ENCODE assay signal across 8 cellular contexts in genomic region chr12:94149781-94150482, GRCh38. TPM values are rescaled to one million over a fixed set of nuclear protein-coding genes. Genes with fewer than 3 reads are reported as not detected.
DNase-seq lines count a peak whose midpoint lies in the region; ATAC-seq, FAIRE-seq and TF ChIP-seq lines count a peak whose summit lies in the region.

No MANE protein-coding gene starts in this region.

- ATAC-seq in activated CD4-positive, alpha-beta T cell treated with anti-CD3 and anti-CD28 coated beads for 36 hours: no peak
- ATAC-seq in HG03045 (IDR thresholded peaks at IDR 0.05; ENCODE audit: unreplicated experiment) (peak; percentile 8), gastroesophageal sphincter (peak; percentile 34), pancreas (peak; percentile 22 to 48 (median 28)), GM18861 (IDR thresholded peaks at IDR 0.05; ENCODE audit: unreplicated experiment) (no peak), GM19324 (IDR thresholded peaks at IDR 0.05; ENCODE audit: low FRiP score, unreplicated experiment) (no peak)

- peaks cover 24% of the 10 kb centered on the region for H3K27me3 Mint-ChIP-seq in activated CD4-positive, alpha-beta T cell treated with anti-CD3 and anti-CD28 coated beads for 36 hours
- peaks cover 11% of the 10 kb centered on the region for H3K27me3 Mint-ChIP-seq in activated CD4-positive, alpha-beta memory T cell treated with anti-CD3 and anti-CD28 coated beads for 36 hours

- CTCF ChIA-PET in activated CD4-positive, alpha-beta T cell treated with anti-CD3 and anti-CD28 coated beads for 36 hours (lab: Charles Lee): interaction anchor here (0.6 to 1.1 kb wide), 8 partner anchors 16 to 729 kb away, joined by 3 to 4 read pairs (median 3); no protein-coding TSS in a partner anchor
- CTCF ChIA-PET in activated CD4-positive, alpha-beta memory T cell treated with anti-CD3 and anti-CD28 coated beads for 36 hours (lab: Charles Lee): interaction anchor here (1.1 to 2.9 kb wide), 11 partner anchors 8 to 380 kb away, joined by 3 to 14 read pairs (median 5); no protein-coding TSS in a partner anchor

- TF ChIP-seq CTCF in gastroesophageal sphincter (IDR thresholded peaks at IDR 0.05) (no peak), pancreas (IDR thresholded peaks at IDR 0.05) (no peak)

- TF ChIP-seq POLR2A in gastroesophageal sphincter (IDR thresholded peaks at IDR 0.05): no peak

- TF ChIP-seq EP300 in gastroesophageal sphincter (IDR thresholded peaks at IDR 0.05): no peak

- H3K9me3 ChIP-seq in gastroesophageal sphincter (no peaks in the 10 kb centered on the region), pancreas (no peaks in the 10 kb centered on the region)

- no peak for FAIRE-seq in pancreas (lab: Jason Lieb, UNC)

- H3K4me3 ChIP-seq in gastroesophageal sphincter: peak overlapping the region; percentile 41 to 63
- peak overlapping the region; percentile 26 to 54 (median 39) for H3K4me3 ChIP-seq in pancreas

- peaks cover 66% of the 10 kb centered on the region for H3K27me3 ChIP-seq in gastroesophageal sphincter
- H3K27me3 ChIP-seq in pancreas: peaks cover 0 to 14% (median 3%) of the 10 kb centered on the region in 4 donors

- H3K4me3 Mint-ChIP-seq in activated CD4-positive, alpha-beta T cell treated with anti-CD3 and anti-CD28 coated beads for 36 hours: peak overlapping the region; percentile 77
- peak overlapping the region; percentile 82 for H3K4me3 Mint-ChIP-seq in activated CD4-positive, alpha-beta memory T cell treated with anti-CD3 and anti-CD28 coated beads for 36 hours

- POLR2A ChIA-PET in activated CD4-positive, alpha-beta T cell treated with anti-CD3 and anti-CD28 coated beads for 36 hours (lab: Charles Lee): interaction anchor here (0.6 to 2.1 kb wide), 2 partner anchors 17 to 59 kb away, joined by 3 to 6 read pairs; no protein-coding TSS in a partner anchor
- POLR2A ChIA-PET in activated CD4-positive, alpha-beta memory T cell treated with anti-CD3 and anti-CD28 coated beads for 36 hours (lab: Charles Lee): interaction anchor here (0.5 to 1.5 kb wide), 7 partner anchors 15 to 230 kb away, joined by 3 to 5 read pairs (median 3); no protein-coding TSS in a partner anchor

- H3K27ac ChIP-seq in gastroesophageal sphincter (peak overlapping the region in 2 of 4 donors; percentile 57 to 69), pancreas (peak overlapping the region in 1 of 4 donors; percentile 33)

- peaks cover 0 to 40% (median 10%) of the 10 kb centered on the region in 3 donors for H3K4me1 ChIP-seq in gastroesophageal sphincter
- H3K4me1 ChIP-seq in pancreas: peaks cover 0 to 8% (median 5%) of the 10 kb centered on the region in 3 donors

- no CpG with 5 or more reads among the region's 58 CpGs for WGBS in gastroesophageal sphincter (ENCODE audit: low coverage in 1 of 2), 2 donors
- WGBS in pancreas, 2 donors: 7 to 8% methylated on average over 49 to 58 of the region's 58 CpGs

- H3K36me3 ChIP-seq in gastroesophageal sphincter (no peaks in the 10 kb centered on the region), pancreas (no peaks in the 10 kb centered on the region)

- H3K4me1 Mint-ChIP-seq in activated CD4-positive, alpha-beta T cell treated with anti-CD3 and anti-CD28 coated beads for 36 hours: peaks cover 17% of the 10 kb centered on the region
- H3K4me1 Mint-ChIP-seq in activated CD4-positive, alpha-beta memory T cell treated with anti-CD3 and anti-CD28 coated beads for 36 hours (ENCODE audit: low read depth): peaks cover 19% of the 10 kb centered on the region

- intact Hi-C loops in activated CD4-positive, alpha-beta T cell treated with anti-CD3 and anti-CD28 coated beads for 36 hours (cut with DNase I, micrococcal nuclease): loop anchor here (1.0 to 10.0 kb wide), 13 partner anchors 19 to 835 kb away; partner anchors contain the start of gene CEP83 (in 1 of the 2)
- intact Hi-C loops in activated CD4-positive, alpha-beta memory T cell treated with anti-CD3 and anti-CD28 coated beads for 36 hours (cut with micrococcal nuclease): loop anchor here (2.0 to 10.0 kb wide), 6 partner anchors 19 to 495 kb away; partner anchors contain the start of gene CEP83
- intact Hi-C loops in pancreas (cut with DNase I): no loop called here

- DNase-seq in activated CD4-positive, alpha-beta T cell treated with anti-CD3 and anti-CD28 coated beads for 36 hours: peak; percentile 50
- no peak for DNase-seq in activated CD4-positive, alpha-beta T cell treated with anti-CD3 and anti-CD28 coated beads, Interleukin-2, amount 50 U/mL, for 1 hour
- DNase-seq in activated CD4-positive, alpha-beta memory T cell treated with anti-CD3 and anti-CD28 coated beads for 36 hours: peak; percentile 36
- DNase-seq in pancreas: peak in 3 of 6 donors; percentile 50 to 70 (median 67)

- peak overlapping the region; percentile 25 for H3K27ac Mint-ChIP-seq in activated CD4-positive, alpha-beta T cell treated with anti-CD3 and anti-CD28 coated beads for 36 hours
- H3K27ac Mint-ChIP-seq in activated CD4-positive, alpha-beta memory T cell treated with anti-CD3 and anti-CD28 coated beads for 36 hours: no peak overlapping the region

- no peaks in the 10 kb centered on the region for H3K9me3 Mint-ChIP-seq in activated CD4-positive, alpha-beta T cell treated with anti-CD3 and anti-CD28 coated beads for 36 hours (ENCODE audit: low read depth)
- no peaks in the 10 kb centered on the region for H3K9me3 Mint-ChIP-seq in activated CD4-positive, alpha-beta memory T cell treated with anti-CD3 and anti-CD28 coated beads for 36 hours

- no peaks in the 10 kb centered on the region for H3K36me3 Mint-ChIP-seq in activated CD4-positive, alpha-beta T cell treated with anti-CD3 and anti-CD28 coated beads for 36 hours (ENCODE audit: low read depth)
- no peaks in the 10 kb centered on the region for H3K36me3 Mint-ChIP-seq in activated CD4-positive, alpha-beta memory T cell treated with anti-CD3 and anti-CD28 coated beads for 36 hours

RNA-seq across cellular contexts. Expression of gene PLXNC1, which starts 1.6 kb away (rescaled TPM):
- 1 to 10 TPM; 5.3 TPM for total RNA-seq in activated CD4-positive, alpha-beta T cell treated with anti-CD3 and anti-CD28 coated beads for 36 hours
- total RNA-seq in activated CD4-positive, alpha-beta memory T cell treated with anti-CD3 and anti-CD28 coated beads for 36 hours: 1 to 10 TPM; 5.7 to 6.2 TPM
- total RNA-seq in gastroesophageal sphincter: 1 to 10 TPM; 4.8 to 6.8 (median 6.2) TPM
- total RNA-seq in pancreas: 10 to 100 TPM in 1 of 6 donors, 1 to 10 TPM in 4, under 1 TPM in 1; 0.92 to 13.7 (median 2.0) TPM
- polyA plus RNA-seq in pancreas: 1 to 10 TPM in 1 of 2 donors, under 1 TPM in 1; 0.53 to 3.8 TPM

Comparison
In these comparisons a context has a peak if more than half of its experiments do, and no peak if none do; other contexts are left out.
1. ATAC-seq: peak in HG03045 (single experiment), gastroesophageal sphincter (single experiment) and pancreas (4 of 4); none in activated CD4-positive, alpha-beta T cell treated with anti-CD3 and anti-CD28 coated beads for 36 hours (single experiment), GM18861 (single experiment) and GM19324 (single experiment).
2. intact Hi-C loops: an anchor here in activated CD4-positive, alpha-beta T cell treated with anti-CD3 and anti-CD28 coated beads for 36 hours (1.0 to 10.0 kb wide) and activated CD4-positive, alpha-beta memory T cell treated with anti-CD3 and anti-CD28 coated beads for 36 hours (2.0 to 10.0 kb wide); none called in pancreas.